Comparison of ENCODE assay signal across 8 cellular contexts in genomic region chr14:30558675-30559555, GRCh38. TPM values are rescaled to one million over a fixed set of nuclear protein-coding genes. Genes with fewer than 3 reads are reported as not detected.
DNase-seq lines count a peak whose midpoint lies in the region; ATAC-seq and TF ChIP-seq lines count a peak whose summit lies in the region.

Gene G2E3, plus strand, starts transcription at chr14:30559158. Its CDS starts 21,922 bp downstream, at chr14:30581080.

- H3K27ac Mint-ChIP-seq in endothelial cell (ENCODE audit: unreplicated experiment): peak within 1 kb of the TSS; percentile 99

- peak within 1 kb of the TSS; percentile 99 for H3K4me3 Mint-ChIP-seq in endothelial cell (ENCODE audit: unreplicated experiment)

- ATAC-seq in GM21367 (IDR thresholded peaks at IDR 0.05; ENCODE audit: unreplicated experiment): peak; percentile 99

- H3K4me1 Mint-ChIP-seq in endothelial cell (ENCODE audit: unreplicated experiment): peaks cover 18% of the 10 kb centered on the region

- DNase-seq in COR-L47 (lab: John Stamatoyannopoulos, UW) (peak; percentile 89), HT1080 (ENCODE audit: low read depth) (peak; percentile 90), NOMO-1 treated with dmso at 0.1 percent for 144 hours (lab: John Stamatoyannopoulos, UW; ENCODE audit: unreplicated experiment) (peak; percentile 86), endothelial cell (ENCODE audit: low spot score) (peak; percentile 89), midbrain (lab: John Stamatoyannopoulos, UW) (peak; percentile 85)
- peak; percentile 88 for DNase-seq in activated CD8-positive, alpha-beta memory T cell treated with anti-CD3 and anti-CD28 coated beads, Interleukin-2, amount 50 U/mL, for 4 hours
- peak; percentile 69 to 71 for DNase-seq in stimulated activated CD8-positive, alpha-beta memory T cell treated with anti-CD3 and anti-CD28 coated beads, Interleukin-2, amount 100 ng/mL, for 1 hour (ENCODE audit: low read depth in 2 of 2)

- H3K36me3 Mint-ChIP-seq in endothelial cell (ENCODE audit: low read depth, unreplicated experiment): peaks cover 8% of the 10 kb centered on the region

- H3K27me3 Mint-ChIP-seq in endothelial cell (ENCODE audit: unreplicated experiment): peaks cover 5% of the 10 kb centered on the region

- TF ChIP-seq CTCF in endothelial cell (IDR thresholded peaks at IDR 0.05; ENCODE audit: unreplicated experiment): no peak

- H3K9me3 Mint-ChIP-seq in endothelial cell (ENCODE audit: unreplicated experiment): no peaks in the 10 kb centered on the region

RNA-seq across cellular contexts. Expression of gene G2E3, which starts in this region (rescaled TPM):
- 22.4 and 24.3 TPM in 2 replicates for total RNA-seq in HT1080 (2014; rRNA removed; shearing (Covaris generic))
- polyA plus RNA-seq in HT1080 (2015; cell fraction: cytosol; rRNA removed): 24.9 and 31.3 TPM in 2 replicates
- 55.7 and 63.2 TPM in 2 replicates for polyA plus RNA-seq in HT1080 (2015; cell fraction: nucleus; rRNA removed)
- 23.9 TPM for total RNA-seq in endothelial cell (ENCODE audit: unreplicated experiment)

Comparison
In these comparisons a context has a peak if more than half of its experiments do, and no peak if none do; other contexts are left out.
1. Peak in every context shown above with its lines: DNase-seq and ATAC-seq.